ENCODE assay signal across 19 cellular contexts in the genomic region with DNA sequence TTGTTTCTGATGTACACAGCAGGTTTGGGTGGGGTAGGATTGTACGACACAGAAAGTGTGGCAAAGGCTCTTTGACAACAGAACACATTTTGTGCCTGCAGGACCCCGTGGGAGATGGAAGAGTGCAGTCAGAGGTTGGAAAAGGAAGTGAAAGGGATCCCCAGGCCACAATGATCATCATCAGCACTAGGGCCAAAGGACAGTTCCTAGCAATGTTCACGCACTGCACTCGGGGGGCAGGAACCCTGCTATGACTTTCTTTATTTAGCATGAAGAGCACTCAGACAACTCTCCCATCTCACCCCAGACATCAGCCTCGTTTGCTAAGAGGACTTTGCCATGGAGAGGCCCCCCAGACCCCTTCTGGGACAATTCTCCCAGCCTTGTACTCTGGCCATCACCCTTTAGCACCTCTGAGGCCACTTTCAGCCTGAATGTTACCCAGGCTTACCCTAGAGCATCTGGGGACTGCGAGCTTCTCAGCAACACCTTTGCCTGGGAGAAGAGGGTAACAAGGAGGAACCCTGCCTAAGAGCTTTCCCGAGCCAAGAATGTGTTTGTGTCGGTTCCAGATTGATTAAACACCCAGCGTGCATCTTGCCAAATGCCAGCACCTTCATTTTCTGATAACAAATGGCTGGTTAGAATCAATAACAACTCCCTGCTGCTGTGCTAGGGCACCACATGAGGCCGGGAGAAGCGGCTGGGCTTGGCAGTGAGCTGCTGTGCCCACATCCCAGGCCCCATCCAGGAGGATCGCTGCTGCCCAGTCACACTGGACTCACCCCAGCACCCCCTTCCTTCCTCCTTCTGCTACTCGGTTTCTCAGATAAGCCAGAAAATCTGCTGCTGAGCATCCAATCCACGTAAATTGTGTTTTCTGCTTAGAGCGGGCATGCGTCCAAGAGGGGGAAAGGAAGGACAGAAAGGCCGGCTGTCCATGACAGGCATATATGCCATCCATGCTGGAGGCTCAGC.
"Had no signal": no experiment of that assay in that cellular context is flagged by ENCODE, and none has a peak within 500 bp of the region (broad histone marks: within the 10 kb centered on the region; RNA-seq: fewer than 3 reads in every experiment).

No MANE protein-coding gene starts in this region.

- H3K9me3 ChIP-seq: colonic mucosa, lower lobe of right lung, ovary, right lobe of liver, testis, upper lobe of right lung, vagina had no signal

- H3K4me3 ChIP-seq: colonic mucosa, lower lobe of right lung, neural progenitor cell, ovary, right lobe of liver, testis, tibial nerve, upper lobe of right lung, vagina had no signal

- ATAC-seq: foreskin keratinocyte; left lobe of liver; lower lobe of right lung; natural killer cell treated with Interleukin-12 subunit alpha and Interleukin-12 subunit beta and Interleukin-15 and Interleukin-18, amount 100 ng/mL, for 72 hours; right lobe of liver; stimulated activated memory B cell treated with anti-CD40 and anti-IgM and Interleukin-4, amounts not matched to agents 10 μg/mL and 1 μg/mL and 100 μg/mL, for 72 hours; upper lobe of right lung had no signal

- DNase-seq: colonic mucosa; dermis blood vessel endothelial cell; foreskin keratinocyte; hippocampal formation; lower lobe of right lung; nucleus accumbens; ovary; right lobe of liver; stimulated activated CD4-positive, alpha-beta T cell treated with anti-CD3 and anti-CD28 coated beads, Interleukin-15, amount 100 ng/mL, for 24 hours; stimulated activated CD4-positive, alpha-beta T cell treated with anti-CD3 and anti-CD28 coated beads, Interleukin-1b, Interleukin-23, amount 100 ng/mL, for 48 hours; stimulated activated CD4-positive, alpha-beta T cell treated with anti-CD3 and anti-CD28 coated beads, Interleukin-4, amount 100 ng/mL, for 24 hours; testis; upper lobe of right lung had no signal

- H3K27ac ChIP-seq: colonic mucosa, foreskin keratinocyte, lower lobe of right lung, neural progenitor cell, ovary, right lobe of liver, testis, tibial nerve, upper lobe of right lung, vagina had no signal

- H3K27me3 ChIP-seq: colonic mucosa, foreskin keratinocyte, neural progenitor cell, ovary, right lobe of liver, testis, tibial nerve, vagina had no signal

- H3K4me1 ChIP-seq: colonic mucosa, foreskin keratinocyte, lower lobe of right lung, neural progenitor cell, right lobe of liver, testis, tibial nerve, upper lobe of right lung, vagina had no signal

- H3K36me3 ChIP-seq: colonic mucosa, lower lobe of right lung, neural progenitor cell, ovary, right lobe of liver, tibial nerve, upper lobe of right lung, vagina had no signal
